8 cellular contexts compared by ENCODE assay signal in genomic region chr10:102743588-102744373, GRCh38. TPM values are rescaled to one million over a fixed set of nuclear protein-coding genes. Genes with fewer than 3 reads are reported as not detected.
DNase-seq lines count a peak whose midpoint lies in the region; ATAC-seq and TF ChIP-seq lines count a peak whose summit lies in the region.

Gene WBP1L (plus strand): TSS chr10:102743948. CDS start chr10:102744054, 106 bp downstream.

- ATAC-seq in HG02798 (IDR thresholded peaks at IDR 0.05; ENCODE audit: poor library complexity, unreplicated experiment): peak; percentile 98

- peaks cover 36% of the 10 kb centered on the region for H3K79me2 ChIP-seq in parathyroid adenoma

- peaks cover 27% of the 10 kb centered on the region for H3K4me1 ChIP-seq in adipocyte (ENCODE audit: control insufficient read depth, insufficient read depth, low read length)
- H3K4me1 ChIP-seq in cardiac muscle cell (ENCODE audit: low read depth): peaks cover 3% of the 10 kb centered on the region
- H3K4me1 ChIP-seq in parathyroid adenoma: peaks cover 10% of the 10 kb centered on the region
- H3K4me1 ChIP-seq in tibial nerve: peaks cover 0 to 47% (median 12%) of the 10 kb centered on the region in 4 donors

- no peaks in the 10 kb centered on the region for H3K9me3 ChIP-seq in adipocyte (ENCODE audit: control insufficient read depth, low read length)
- no peaks in the 10 kb centered on the region for H3K9me3 ChIP-seq in cardiac muscle cell (ENCODE audit: low read depth)
- no peaks in the 10 kb centered on the region for H3K9me3 ChIP-seq in parathyroid adenoma (ENCODE audit: control insufficient read depth, low read length)
- H3K9me3 ChIP-seq in tibial nerve: no peaks in the 10 kb centered on the region

- DNase-seq in NCI-H1436 (lab: John Stamatoyannopoulos, UW) (peak; percentile 99), T follicular helper cell (ENCODE audit: low read depth) (peak; percentile 93), adipocyte (ENCODE audit: low read depth) (peak; percentile 99), cardiac muscle cell (ENCODE audit: low read depth in 1 of 2, low spot score in 1 of 2) (peak; percentile 98 to 99), tibial nerve (ENCODE audit: low spot score in 2 of 2) (peak; percentile 90 to 99)

- WGBS in tibial nerve, 2 donors: 0 to 1% methylated on average over 37 of the region's 37 CpGs

- H3K36me3 ChIP-seq in adipocyte (ENCODE audit: control insufficient read depth, insufficient read depth, low read length, severe bottlenecking) (peaks cover 5% of the 10 kb centered on the region), cardiac muscle cell (no peaks in the 10 kb centered on the region), parathyroid adenoma (ENCODE audit: control insufficient read depth, insufficient read depth, low read length) (no peaks in the 10 kb centered on the region), tibial nerve (no peaks in the 10 kb centered on the region)

- H3K27ac ChIP-seq in cardiac muscle cell: no peak within 1 kb of the TSS
- H3K27ac ChIP-seq in parathyroid adenoma: peak within 1 kb of the TSS; percentile 86
- H3K27ac ChIP-seq in tibial nerve: peak within 1 kb of the TSS; percentile 81 to 98 (median 88)

- peak within 1 kb of the TSS; percentile 83 for H3K4me3 ChIP-seq in GM12875 (ENCODE audit: low read depth, low read length)
- peak within 1 kb of the TSS; percentile 97 for H3K4me3 ChIP-seq in adipocyte (ENCODE audit: low read length)
- peak within 1 kb of the TSS; percentile 69 for H3K4me3 ChIP-seq in cardiac muscle cell
- peak within 1 kb of the TSS; percentile 99 for H3K4me3 ChIP-seq in parathyroid adenoma (ENCODE audit: low read depth, low read length)
- peak within 1 kb of the TSS; percentile 58 to 99 (median 88) for H3K4me3 ChIP-seq in tibial nerve

- H2AFZ ChIP-seq in parathyroid adenoma: peak within 1 kb of the TSS; percentile 78

- peak; percentile 64 to 91 for TF ChIP-seq POLR2A in tibial nerve (IDR thresholded peaks at IDR 0.05)

- H3K27me3 ChIP-seq in adipocyte (replicated peaks; ENCODE audit: control insufficient read depth, insufficient read depth, low read length) (no peaks in the 10 kb centered on the region), cardiac muscle cell (no peaks in the 10 kb centered on the region), parathyroid adenoma (ENCODE audit: control insufficient read depth, insufficient read depth, low read length) (no peaks in the 10 kb centered on the region), tibial nerve (no peaks in the 10 kb centered on the region)

- TF ChIP-seq CTCF in GM12875 (IDR thresholded peaks at IDR 0.05; ENCODE audit: borderline replicate concordance, insufficient read depth, low read depth, low read length) (no peak), cardiac muscle cell (IDR thresholded peaks at IDR 0.05; ENCODE audit: low read depth, low read length) (no peak), parathyroid adenoma (IDR thresholded peaks at IDR 0.05) (peak; percentile 17), tibial nerve (IDR thresholded peaks at IDR 0.05) (peak in 1 of 5 experiments; percentile 14)

- peak within 1 kb of the TSS; percentile 77 for H3K4me2 ChIP-seq in parathyroid adenoma (ENCODE audit: low read length)

- H3K9ac ChIP-seq in adipocyte (ENCODE audit: low read length) (peak within 1 kb of the TSS; percentile 99), parathyroid adenoma (peak within 1 kb of the TSS; percentile 81)

- TF ChIP-seq EP300 in tibial nerve (IDR thresholded peaks at IDR 0.05): peak; percentile 61 to 100

RNA-seq across cellular contexts. Expression of gene WBP1L, which starts in this region (rescaled TPM):
- 40.6 and 43.9 TPM in 2 replicates for total RNA-seq in cardiac muscle cell
- polyA plus RNA-seq in cardiac muscle cell: 14.2 and 17.1 TPM in 2 replicates
- 100 to 1,000 TPM in 3 of 4 donors, 10 to 100 TPM in 1; 89.4 to 191 (median 158) TPM for total RNA-seq in tibial nerve
